ENCODE assay signal across 19 cellular contexts in genomic region chr1:188224263-188224662, GRCh38.
DNase-seq lines count a peak whose midpoint lies in the region; ATAC-seq, FAIRE-seq and TF ChIP-seq lines count a peak whose summit lies in the region.
"Had no signal": no experiment of that assay in that cellular context is flagged by ENCODE, and none has a peak within 500 bp of the region (broad histone marks: within the 10 kb centered on the region; RNA-seq: fewer than 3 reads in every experiment).

No MANE protein-coding gene starts in this region.

- no peaks in the 10 kb centered on the region for H3K36me3 Mint-ChIP-seq in activated naive CD8-positive, alpha-beta T cell treated with anti-CD3 and anti-CD28 coated beads, Interleukin-2, amount 50 U/mL, for 24 hours (ENCODE audit: low read depth)
- H3K36me3 Mint-ChIP-seq: CD4-positive, alpha-beta memory T cell had no signal

- H3K36me3 ChIP-seq in HepG2 (replicated peaks in 1 of 2; ENCODE audit: control insufficient read depth in 1 of 2, insufficient read depth in 2 of 2, low read length in 2 of 2) (no peaks in the 10 kb centered on the region), right lobe of liver (no peaks in the 10 kb centered on the region)

- in situ Hi-C loops in HepG2 (cut with HindIII; ENCODE audit: extremely low pct_ligation_motif_present, low pct_unique_long_range_greater_than_20kb): no loop called here

- H3K27ac ChIP-seq in HepG2 (ENCODE audit: extremely low read length, insufficient read depth, low read length) (no peak overlapping the region), right lobe of liver (no peak overlapping the region)

- intact Hi-C loops in HepG2 (cut with micrococcal nuclease; ENCODE audit: unreplicated experiment): no loop called here
- intact Hi-C loops in right lobe of liver (cut with DNase I): no loop called here

- H3K4me3 ChIP-seq in HepG2 (replicated peaks in 1 of 3; ENCODE audit: insufficient read depth in 1 of 3, low read depth in 2 of 3, low read length in 3 of 3) (no peak overlapping the region), right lobe of liver (no peak overlapping the region)

- no peak overlapping the region for H2AFZ ChIP-seq in HepG2 (ENCODE audit: low read length)

- ATAC-seq in HepG2 (no peak), right lobe of liver (no peak), HG03108 (IDR thresholded peaks at IDR 0.05; ENCODE audit: unreplicated experiment) (no peak)
- no peak for ATAC-seq in activated naive CD8-positive, alpha-beta T cell treated with anti-CD3 and anti-CD28 coated beads, Interleukin-2, amount 50 U/mL, for 24 hours

- TF ChIP-seq CTCF in HepG2 (CRISPR knock-in tag; IDR thresholded peaks at IDR 0.05): no peak
- no peak for TF ChIP-seq CTCF in right lobe of liver (IDR thresholded peaks at IDR 0.05)

- POLR2A ChIA-PET in HepG2 (lab: Yijun Ruan, JAX): no interaction called here

- H3K4me2 ChIP-seq in HepG2 (ENCODE audit: low read depth, low read length): no peak overlapping the region

- H3K27ac Mint-ChIP-seq in activated naive CD8-positive, alpha-beta T cell treated with anti-CD3 and anti-CD28 coated beads, Interleukin-2, amount 50 U/mL, for 24 hours: no peak overlapping the region
- H3K27ac Mint-ChIP-seq: CD4-positive, alpha-beta memory T cell had no signal

- no peaks in the 10 kb centered on the region for H4K20me1 ChIP-seq in HepG2 (ENCODE audit: insufficient read depth, low read length)

- no peak overlapping the region for H3K9ac ChIP-seq in HepG2 (ENCODE audit: insufficient read depth, low read depth, low read length)

- H3K4me1 Mint-ChIP-seq in activated naive CD8-positive, alpha-beta T cell treated with anti-CD3 and anti-CD28 coated beads, Interleukin-2, amount 50 U/mL, for 24 hours: no peaks in the 10 kb centered on the region
- H3K4me1 Mint-ChIP-seq: CD4-positive, alpha-beta memory T cell had no signal

- FAIRE-seq in HepG2 (lab: Jason Lieb, UNC): no peak
- FAIRE-seq: GM12891, GM18507, H1 had no signal

- H3K9me3 Mint-ChIP-seq in activated naive CD8-positive, alpha-beta T cell treated with anti-CD3 and anti-CD28 coated beads, Interleukin-2, amount 50 U/mL, for 24 hours: peaks cover 22% of the 10 kb centered on the region

- H3K4me1 ChIP-seq in HepG2 (ENCODE audit: insufficient read depth, low read length) (no peaks in the 10 kb centered on the region), right lobe of liver (no peaks in the 10 kb centered on the region)

- TF ChIP-seq EP300 in HepG2 (IDR thresholded peaks at IDR 0.05; ENCODE audit: low read depth in 2 of 2, low read length in 2 of 2) (no peak), HepG2 (CRISPR knock-in tag; IDR thresholded peaks at IDR 0.05; ENCODE audit: borderline replicate concordance) (no peak)

- CTCF ChIA-PET in HepG2 (lab: Yijun Ruan, JAX; ENCODE audit: low intra/inter-chr PET ratio, low total read pairs): no interaction called here

- no peaks in the 10 kb centered on the region for H3K79me2 ChIP-seq in HepG2 (ENCODE audit: insufficient read depth, low read length)

- peaks cover 8% of the 10 kb centered on the region for H3K9me3 ChIP-seq in HepG2 (ENCODE audit: low read length)
- H3K9me3 ChIP-seq in right lobe of liver: no peaks in the 10 kb centered on the region

- BruUV-seq in HepG2 (replicated peaks; lab: Mats Ljungman, UMichigan): no TSS peak

- no peak overlapping the region for H3K4me3 Mint-ChIP-seq in activated naive CD8-positive, alpha-beta T cell treated with anti-CD3 and anti-CD28 coated beads, Interleukin-2, amount 50 U/mL, for 24 hours
- H3K4me3 Mint-ChIP-seq: CD4-positive, alpha-beta memory T cell had no signal

- no peak for DNase-seq in HepG2 (ENCODE audit: low spot score)
- DNase-seq in right lobe of liver: no peak
- DNase-seq in amniotic epithelial cell (ENCODE audit: low read depth): peak; percentile 56
- DNase-seq in fibroblast of peridontal ligament (ENCODE audit: extremely low read depth): peak; percentile 6
- peak; percentile 16 for DNase-seq in iris pigment epithelial cell (ENCODE audit: low read depth)
- DNase-seq in activated naive CD8-positive, alpha-beta T cell treated with anti-CD3 and anti-CD28 coated beads, Interleukin-2, amount 50 U/mL, for 24 hours: no peak
- no peak for DNase-seq in epidermal melanocyte (ENCODE audit: insufficient read length, low spot score)
- DNase-seq: C1 segment of cervical spinal cord; Calu3; CD4-positive, alpha-beta memory T cell; COR-L47; DMS79 treated with DMSO at 0.1 percent for 48 hours; GF-D8; H7; HCEC 1CT had no signal

- TF ChIP-seq POLR2A in HepG2 (IDR thresholded peaks at IDR 0.05; ENCODE audit: insufficient read depth in 1 of 2, low read depth in 2 of 2, low read length in 2 of 2) (no peak), right lobe of liver (IDR thresholded peaks at IDR 0.05) (no peak)

- H3K27me3 ChIP-seq in HepG2 (ENCODE audit: control insufficient read depth in 1 of 2, insufficient read depth in 2 of 2, low read length in 2 of 2): no peaks in the 10 kb centered on the region
- H3K27me3 ChIP-seq in right lobe of liver: no peaks in the 10 kb centered on the region

- H3K27me3 Mint-ChIP-seq in activated naive CD8-positive, alpha-beta T cell treated with anti-CD3 and anti-CD28 coated beads, Interleukin-2, amount 50 U/mL, for 24 hours: no peaks in the 10 kb centered on the region
- H3K27me3 Mint-ChIP-seq: CD4-positive, alpha-beta memory T cell had no signal

- no peak for TF ChIP-seq RAD21 in HepG2 (CRISPR knock-in tag; IDR thresholded peaks at IDR 0.05)

TF ChIP-seq in HepG2, 621 proteins besides CTCF, POLR2A, EP300 and RAD21:
- TF ChIP-seq CEBPB (IDR thresholded peaks at IDR 0.05; ENCODE audit: borderline replicate concordance, low read depth, low read length) (peak; percentile 14; the same call in 1 of the 2 replicates), ZNF280D (CRISPR knock-in tag; IDR thresholded peaks at IDR 0.05) (no peak)

Comparison
In these comparisons a context has a peak if more than half of its experiments do, and no peak if none do; other contexts are left out.
1. DNase-seq: peak in amniotic epithelial cell (single experiment), fibroblast of peridontal ligament (single experiment) and iris pigment epithelial cell (single experiment); none in HepG2 (single experiment), right lobe of liver (0 of 3), activated naive CD8-positive, alpha-beta T cell treated with anti-CD3 and anti-CD28 coated beads, Interleukin-2, amount 50 U/mL, for 24 hours (single experiment) and epidermal melanocyte (single experiment).